In the genomic region with DNA sequence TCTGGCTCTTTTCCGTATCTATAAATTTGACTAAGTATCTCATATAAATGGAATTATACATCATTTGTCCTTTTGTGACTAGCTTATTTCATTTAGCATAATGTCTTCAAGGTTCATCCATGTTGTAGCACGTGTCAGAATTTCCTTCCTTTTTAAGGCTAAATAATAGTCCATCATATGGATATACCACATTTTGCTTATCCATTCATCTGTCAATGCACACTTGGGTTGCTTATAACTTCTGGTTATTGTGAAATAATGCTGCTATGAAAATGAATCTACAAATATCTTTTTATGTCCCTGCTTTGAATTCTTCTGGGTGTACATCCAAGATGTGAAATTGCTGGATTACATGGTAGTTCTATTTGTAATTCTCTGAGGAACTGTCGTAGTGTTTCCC, we compare ENCODE assay signal across 33 cellular contexts.
"Had no signal": no experiment of that assay in that cellular context is flagged by ENCODE, and none has a peak within 500 bp of the region (broad histone marks: within the 10 kb centered on the region; RNA-seq: fewer than 3 reads in every experiment).

No MANE protein-coding gene starts in this region.

- H3K36me3 ChIP-seq: MG63 had no signal

- H3K9me3 ChIP-seq: MG63 had no signal

- DNase-seq: Karpas-422, Kasumi-1, MG63, MM.1S, MV-4-11, NCI-H1048, NCI-H1092, NCI-H1092 treated with DMSO at 0.1 percent for 48 hours, NCI-H1105, NCI-H1105 treated with DMSO at 0.1 percent for 48 hours, NCI-H1417, NCI-H1417 treated with DMSO at 0.1 percent for 48 hours, NCI-H1436, NCI-H1436 treated with DMSO at 0.1 percent for 48 hours, NCI-H146, NCI-H1694, NCI-H1694 treated with DMSO at 0.1 percent for 48 hours, NCI-H187, NCI-H187 treated with DMSO at 0.1 percent for 48 hours, NCI-H1930, NCI-H2029, NCI-H2029 treated with DMSO at 0.1 percent for 48 hours, NCI-H2081, NCI-H2081 treated with DMSO at 0.1 percent for 48 hours, NCI-H2107, NCI-H2171, NCI-H2171 treated with DMSO at 0.1 percent for 48 hours, NCI-H2227 treated with DMSO at 0.1 percent for 48 hours, NCI-H345, NCI-H446, NCI-H446 treated with DMSO at 0.1 percent for 48 hours, NCI-H510A, NCI-H510A treated with DMSO at 0.1 percent for 48 hours had no signal

- H3K4me3 ChIP-seq: MG63 had no signal

- H3K27me3 ChIP-seq: MG63 had no signal
